18 cellular contexts compared by ENCODE assay signal in the genomic region with DNA sequence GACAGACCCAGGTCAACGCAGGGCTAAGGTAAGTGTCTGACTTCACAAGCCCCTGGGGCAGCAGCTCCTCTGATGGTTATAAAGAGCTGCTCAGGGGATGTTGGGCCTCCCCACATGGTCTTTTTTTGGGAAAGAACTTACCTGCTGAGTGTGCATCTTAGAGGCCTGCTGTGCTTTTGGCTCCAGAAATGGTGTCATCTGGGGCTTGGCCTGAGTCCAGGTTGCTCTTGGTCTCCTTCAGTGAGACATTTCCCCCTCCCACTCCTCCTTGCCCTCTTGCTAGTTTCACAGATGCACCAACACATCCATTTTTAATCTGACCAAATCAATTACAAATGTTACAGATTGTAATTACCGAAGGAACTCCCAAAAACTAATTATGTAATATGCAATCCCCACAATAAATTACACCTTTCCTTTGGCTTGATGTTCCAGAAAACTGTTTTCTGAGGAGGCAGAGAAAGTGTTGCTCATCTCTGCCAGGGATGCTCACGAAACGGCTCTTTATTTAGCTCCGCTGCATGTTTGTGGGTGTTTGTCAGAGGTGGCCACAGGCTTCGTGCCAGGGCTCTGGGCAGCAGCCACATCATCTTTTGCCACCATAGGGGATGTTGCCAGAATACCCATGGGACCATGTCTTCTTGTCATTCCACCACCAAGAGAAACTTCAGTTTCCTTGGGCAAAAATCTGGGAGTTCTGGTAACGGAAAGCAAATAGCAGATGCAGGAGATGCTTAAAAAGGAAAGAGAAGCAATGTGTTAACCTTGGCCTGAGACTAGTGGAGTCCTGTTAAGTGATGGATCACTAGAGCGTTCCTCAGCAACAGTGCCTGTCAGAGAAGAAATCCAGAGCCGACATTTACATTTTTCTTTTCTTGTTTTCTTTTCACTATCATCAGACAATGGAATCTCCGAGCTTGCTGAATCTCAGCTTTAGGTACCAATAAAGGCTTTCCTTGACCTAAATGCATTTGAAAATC.
DNase-seq lines count a peak whose midpoint lies in the region; ATAC-seq and TF ChIP-seq lines count a peak whose summit lies in the region.
"Had no signal": no experiment of that assay in that cellular context is flagged by ENCODE, and none has a peak within 500 bp of the region (broad histone marks: within the 10 kb centered on the region; RNA-seq: fewer than 3 reads in every experiment).

No MANE protein-coding gene starts in this region.

- ATAC-seq in heart right ventricle, result peak in 7 of 8 donors; percentile 38 to 92 (median 71)
- ATAC-seq: activated CD4-positive, alpha-beta T cell treated with anti-CD3 and anti-CD28 coated beads for 36 hours; HepG2 had no signal

- intact Hi-C loops in heart right ventricle (cut with DNase I), result no loop called here
- intact Hi-C loops in posterior cingulate gyrus (cut with DNase I), result no loop called here

- 63 to 78% methylated on average over 10 of the region's 10 CpGs for WGBS in heart right ventricle, 2 donors

- TF ChIP-seq CTCF in heart right ventricle (IDR thresholded peaks at IDR 0.05), result no peak

- DNase-seq in LHCN-M2 (ENCODE audit: low read depth) (peak; percentile 64), RPMI7951 (ENCODE audit: low read depth) (peak; percentile 88), heart right ventricle (peak; percentile 26 to 28), posterior cingulate gyrus (peak in 8 of 10 donors; percentile 39 to 91 (median 57)), islet precursor cell (no peak), KG1 (lab: John Stamatoyannopoulos, UW) (no peak)
- no peak for DNase-seq in stimulated activated naive CD4-positive, alpha-beta T cell treated with Interleukin-2 at 50 U/mL for 16 hours (lab: John Stamatoyannopoulos, UW)
- DNase-seq: activated CD4-positive, alpha-beta T cell treated with anti-CD3 and anti-CD28 coated beads for 36 hours; activated CD8-positive, alpha-beta memory T cell treated with anti-CD3 and anti-CD28 coated beads for 24 hours; activated effector memory CD4-positive, alpha-beta T cell treated with anti-CD3 and anti-CD28 coated beads, Interleukin-2, amount 50 U/mL, for 16 hours; activated naive CD8-positive, alpha-beta T cell treated with anti-CD3 and anti-CD28 coated beads, Interleukin-2, amount 10 ng/mL, durations not matched to agents 7 days and 5 days; activated T-cell treated with anti-CD3 and anti-CD28 coated beads, Interleukin-2, amount 50 U/mL, for 1 hour; GM23248; Kasumi-1; NCI-H187 treated with DMSO at 0.1 percent for 48 hours; spleen; T-helper 2 cell had no signal

- peaks cover 0 to 24% (median 5%) of the 10 kb centered on the region in 9 donors for H3K4me1 ChIP-seq in heart right ventricle
- H3K4me1 ChIP-seq: spleen had no signal

- H3K27me3 ChIP-seq in heart right ventricle, result no peaks in the 10 kb centered on the region
- H3K27me3 ChIP-seq: spleen had no signal

- peak overlapping the region in 2 of 10 donors; percentile 16 to 25 for H3K27ac ChIP-seq in heart right ventricle
- H3K27ac ChIP-seq: GM23248, spleen had no signal

- H3K36me3 ChIP-seq in heart right ventricle, result no peaks in the 10 kb centered on the region
- H3K36me3 ChIP-seq: spleen had no signal

- H3K9me3 ChIP-seq in heart right ventricle, result no peaks in the 10 kb centered on the region
- H3K9me3 ChIP-seq: spleen had no signal

- no peak overlapping the region for H3K4me3 ChIP-seq in heart right ventricle
- H3K4me3 ChIP-seq: GM23248, spleen had no signal

Comparison
In these comparisons a context has a peak if more than half of its experiments do, and no peak if none do; other contexts are left out.
1. DNase-seq: peak in LHCN-M2 (single experiment), RPMI7951 (single experiment), heart right ventricle (2 of 2) and posterior cingulate gyrus (8 of 10); none in stimulated activated naive CD4-positive, alpha-beta T cell treated with Interleukin-2 at 50 U/mL for 16 hours (single experiment), islet precursor cell (single experiment) and KG1 (single experiment).